In genomic region chr2:119429225-119430000, GRCh38 we compare ENCODE assay signal across 12 cellular contexts. TPM values are rescaled to one million over a fixed set of nuclear protein-coding genes. Genes with fewer than 3 reads are reported as not detected.
DNase-seq lines count a peak whose midpoint lies in the region; ATAC-seq, FAIRE-seq and TF ChIP-seq lines count a peak whose summit lies in the region.
"Had no signal": no experiment of that assay in that cellular context is flagged by ENCODE, and none has a peak within 500 bp of the region (broad histone marks: within the 10 kb centered on the region; RNA-seq: fewer than 3 reads in every experiment).

No MANE protein-coding gene starts in this region.

- no peaks in the 10 kb centered on the region for H3K9me3 ChIP-seq in K562 (replicated peaks; ENCODE audit: control insufficient read depth, insufficient read depth, low read depth, low read length)
- no peaks in the 10 kb centered on the region for H3K9me3 ChIP-seq in testis
- H3K9me3 ChIP-seq in upper lobe of right lung: no peaks in the 10 kb centered on the region

- H3K27ac ChIP-seq in K562 (ENCODE audit: extremely low read depth, low read depth, low read length): no peak overlapping the region
- H3K27ac ChIP-seq in testis: peak overlapping the region; percentile 10 to 69
- H3K27ac ChIP-seq in upper lobe of right lung: no peak overlapping the region

- no peaks in the 10 kb centered on the region for H3K79me2 ChIP-seq in K562 (ENCODE audit: control insufficient read depth, insufficient read depth, low read length)

- no peaks in the 10 kb centered on the region for H3K36me3 ChIP-seq in K562 (ENCODE audit: control insufficient read depth, insufficient read depth, low read length)
- H3K36me3 ChIP-seq in testis (ENCODE audit: low read depth, missing control alignments): no peaks in the 10 kb centered on the region
- no peaks in the 10 kb centered on the region for H3K36me3 ChIP-seq in upper lobe of right lung

- H3K4me1 ChIP-seq in K562 (replicated peaks in 1 of 2; ENCODE audit: control insufficient read depth in 2 of 2, insufficient read depth in 2 of 2, low read length in 2 of 2): peaks cover 9 to 33% of the 10 kb centered on the region in 2 experiments
- H3K4me1 ChIP-seq in testis: peaks cover 23% of the 10 kb centered on the region
- peaks cover 66% of the 10 kb centered on the region for H3K4me1 ChIP-seq in upper lobe of right lung

- H3K4me2 ChIP-seq in K562 (ENCODE audit: insufficient read depth, low read length): no peak overlapping the region

- H3K9me1 ChIP-seq in K562 (ENCODE audit: control insufficient read depth, insufficient read depth, low read length): no peaks in the 10 kb centered on the region

- FAIRE-seq in K562 (lab: Jason Lieb, UNC): no peak

- no peak for TF ChIP-seq EP300 in K562 (IDR thresholded peaks at IDR 0.05; ENCODE audit: low read length)

- POLR2A ChIA-PET in K562 (lab: Yijun Ruan, JAX): interaction anchor here (0.6 to 1.6 kb wide), 2 partner anchors 13 to 86 kb away, joined by 3 read pairs; no protein-coding TSS in a partner anchor

- no peak for TF ChIP-seq POLR2A in K562 (conservative IDR thresholded peaks at IDR 0.05)
- no peak for TF ChIP-seq POLR2A in testis (IDR thresholded peaks at IDR 0.05)

- DNase-seq in NCI-H2196 (lab: John Stamatoyannopoulos, UW; ENCODE audit: unreplicated experiment) (peak; percentile 41), NCI-H2196 treated with DMSO at 0.1 percent for 48 hours (lab: John Stamatoyannopoulos, UW; ENCODE audit: unreplicated experiment) (no peak), K562 (ENCODE audit: extremely low read depth in 1 of 4, low spot score in 3 of 4) (peak in 1 of 4 experiments; percentile 5), kidney glomerular epithelial cell (lab: John Stamatoyannopoulos, UW) (peak; percentile 4), testis (no peak), upper lobe of right lung (no peak), ureter (ENCODE audit: low spot score) (no peak), NCI-H82 treated with DMSO at 0.1 percent for 48 hours (lab: John Stamatoyannopoulos, UW; ENCODE audit: unreplicated experiment) (no peak)
- DNase-seq: activated CD4-positive, CD25-positive, alpha-beta regulatory T cell; NCI-H446; SHP77 treated with DMSO at 0.1 percent for 48 hours had no signal

- no peak for ATAC-seq in K562
- ATAC-seq in upper lobe of right lung: no peak
- ATAC-seq: activated T-helper 17 cell treated with anti-CD3 and anti-CD28 coated beads, Interleukin-2, amount 50 U/mL, for 72 hours had no signal

- peaks cover 10 to 30% of the 10 kb centered on the region in 2 experiments; a peak in 4 of 5 replicates for H3K27me3 ChIP-seq in K562 (ENCODE audit: control insufficient read depth in 2 of 2, insufficient read depth in 2 of 2, low read length in 2 of 2)
- no peaks in the 10 kb centered on the region for H3K27me3 ChIP-seq in testis
- no peaks in the 10 kb centered on the region for H3K27me3 ChIP-seq in upper lobe of right lung

- intact Hi-C loops in K562 (cut with micrococcal nuclease) (no loop called here), testis (cut with DNase I; ENCODE audit: low total_unique reads) (no loop called here), upper lobe of right lung (cut with DNase I) (no loop called here)

- no peak overlapping the region for H2AFZ ChIP-seq in K562 (ENCODE audit: low read depth, low read length)

- no peak for TF ChIP-seq RAD21 in K562 (CRISPR knock-in tag; conservative IDR thresholded peaks at IDR 0.05 in 1 of 2, IDR thresholded peaks at IDR 0.05 in 1 of 2)

- TF ChIP-seq CTCF in K562 (IDR thresholded peaks at IDR 0.05 in 2 of 3, conservative IDR thresholded peaks at IDR 0.05 in 1 of 3; ENCODE audit: insufficient read depth in 2 of 3, low read depth in 1 of 3, low read length in 3 of 3) (no peak), testis (IDR thresholded peaks at IDR 0.05) (no peak), upper lobe of right lung (IDR thresholded peaks at IDR 0.05) (no peak)

- BruUV-seq in K562 (replicated peaks; lab: Mats Ljungman, UMichigan): no TSS peak

- CTCF ChIA-PET in K562 (lab: Yijun Ruan, JAX; ENCODE audit: low intra/inter-chr PET ratio): no interaction called here

- 42% methylated on average over 9 of the region's 10 CpGs for WGBS in K562 (ENCODE audit: insufficient coverage, low coverage, missing lambda C conversion rate)
- WGBS in testis, 2 donors: 75 to 77% methylated on average over 10 of the region's 10 CpGs

- in situ Hi-C loops in K562 (cut with MboI): no loop called here

- H4K20me1 ChIP-seq in K562 (replicated peaks; ENCODE audit: control insufficient read depth, insufficient read depth, low read length): 0 out of 2 replicates have a peak, but pooled peaks cover 3% of the 10 kb centered on the region

- H3K4me3 ChIP-seq in K562: no peak overlapping the region
- H3K4me3 ChIP-seq in testis: no peak overlapping the region
- H3K4me3 ChIP-seq in upper lobe of right lung: no peak overlapping the region

- H3K9ac ChIP-seq in K562 (ENCODE audit: insufficient read depth in 1 of 2, low read depth in 2 of 2, low read length in 2 of 2): no peak overlapping the region

TF ChIP-seq in K562, 482 proteins besides CTCF, POLR2A, EP300 and RAD21:
- TF ChIP-seq JUND (IDR thresholded peaks at IDR 0.05; ENCODE audit: borderline replicate concordance, low read depth, low read length): no peak
- TF ChIP-seq JUND (tag; IDR thresholded peaks at IDR 0.05; ENCODE audit: borderline replicate concordance, low read depth, low read length): no peak
- TF ChIP-seq SOX6 (IDR thresholded peaks at IDR 0.05): peak; percentile 25; the same call in 1 of the 2 replicates
- TF ChIP-seq BHLHE40 (IDR thresholded peaks at IDR 0.05; ENCODE audit: low read length): 0 out of 2 replicates have a peak, but pooled peaks have one; percentile 31
- TF ChIP-seq SPI1 (IDR thresholded peaks at IDR 0.05; ENCODE audit: borderline replicate concordance, low read depth, low read length): peak; percentile 55; the same call in 1 of the 2 replicates
- peak; percentile 68 for TF ChIP-seq ZNF316 (IDR thresholded peaks at IDR 0.05)
- no peak for TF ChIP-seq TAL1 (IDR thresholded peaks at IDR 0.05)
- TF ChIP-seq MAFG (tag; conservative IDR thresholded peaks at IDR 0.05): peak; percentile 32; the same call in 1 of the 2 replicates

RNA-seq across cellular contexts. Expression of gene TMEM37, which starts 2.2 kb away (rescaled TPM):
- total RNA-seq in K562 (2011; cell fraction: chromatin; rRNA removed; ENCODE audit: low replicate concordance): 0.46 TPM in 1 of 2 replicates, not detected in the other
- 0.39 and 0.50 TPM in 2 replicates for total RNA-seq in K562 (2011; cell fraction: nucleolus; rRNA removed)
- 0.44 and 0.84 TPM in 2 replicates for total RNA-seq in K562 (2011; cell fraction: nucleoplasm; rRNA removed)
- total RNA-seq in K562 (2014; rRNA removed) (0.14 and 0.16 TPM in 2 replicates), K562 (2014; rRNA removed; fragmentation: Illumina TruSeq; extraction: Trizol) (0.16 TPM in 1 of 2 replicates, not detected in the other), K562 (2015; rRNA removed; fragmentation: Illumina TruSeq; extraction: Trizol) (0.25 and 0.41 TPM in 2 replicates), K562 (2021) (0.44 and 0.49 TPM in 2 replicates), testis (10 to 100 TPM in 1 of 2 donors, 1 to 10 TPM in 1; 7.0 to 14.2 TPM), upper lobe of right lung (23.8 TPM), ureter (2.2 TPM)
- polyA plus RNA-seq in K562 (2011; rRNA removed) (0.11 and 0.38 TPM in 2 replicates), K562 (2014; fragmentation: Illumina TruSeq; extraction: Trizol) (0.35 and 0.61 TPM in 2 replicates), K562 (2014; fragmentation: Nextera tagmentation; extraction: Ambion mirVana) (under 1 TPM; 0.03 to 0.10 TPM), K562 (2014; rRNA removed) (0.26 and 0.64 TPM in 2 replicates), testis (ENCODE audit: insufficient read depth, low read depth, low replicate concordance) (9.0 TPM)
- 0.21 and 0.91 TPM in 2 replicates for polyA plus RNA-seq in K562 (2011; cell fraction: cytosol; rRNA removed)
- polyA plus RNA-seq in K562 (2011; cell fraction: nucleus; rRNA removed): 0.11 and 0.26 TPM in 2 replicates
- polyA plus RNA-seq in K562 (2012): 0.65 and 0.94 TPM in 2 replicates
- polyA minus RNA-seq in K562 (2011; rRNA and poly(A)+ RNA removed): 0.18 TPM in 1 of 2 replicates, not detected in the other
- polyA minus RNA-seq in K562 (2011; cell fraction: cytosol; rRNA and poly(A)+ RNA removed): not detected in 2 replicates
- polyA minus RNA-seq in K562 (2011; cell fraction: nucleus; rRNA and poly(A)+ RNA removed): 0.54 TPM in 1 of 2 replicates, not detected in the other
- total RNA-seq: activated T-helper 17 cell treated with anti-CD3 and anti-CD28 coated beads, Interleukin-2, amount 50 U/mL, for 72 hours had no signal

Comparison
In these comparisons a context has a peak if more than half of its experiments do, and no peak if none do; other contexts are left out.
1. DNase-seq: peak in NCI-H2196 (single experiment) and kidney glomerular epithelial cell (single experiment); none in NCI-H2196 treated with DMSO at 0.1 percent for 48 hours (single experiment), testis (single experiment), upper lobe of right lung (single experiment), ureter (single experiment) and NCI-H82 treated with DMSO at 0.1 percent for 48 hours (single experiment).
2. H3K27ac ChIP-seq: peak in testis (2 of 2); none in K562 (single experiment) and upper lobe of right lung (single experiment).